ENCODE assay signal across 23 cellular contexts in genomic region chr2:127228102-127228501, GRCh38. TPM values are rescaled to one million over a fixed set of nuclear protein-coding genes. Genes with fewer than 3 reads are reported as not detected.
DNase-seq lines count a peak whose midpoint lies in the region; ATAC-seq and TF ChIP-seq lines count a peak whose summit lies in the region.
"Had no signal": no experiment of that assay in that cellular context is flagged by ENCODE, and none has a peak within 500 bp of the region (broad histone marks: within the 10 kb centered on the region; RNA-seq: fewer than 3 reads in every experiment).

No MANE protein-coding gene starts in this region.

- TF ChIP-seq CTCF in choroid plexus epithelial cell (conservative IDR thresholded peaks at IDR 0.05; ENCODE audit: low read depth, low read length) (no peak), osteocyte (IDR thresholded peaks at IDR 0.05) (no peak)

- no peak for ATAC-seq in activated T-cell treated with anti-CD3 and anti-CD28 coated beads, Interleukin-2, amount 50 U/mL, for 72 hours (replicated peaks in 1 of 2)
- ATAC-seq: CD8-positive, alpha-beta T cell; GM23338 had no signal

- no peaks in the 10 kb centered on the region for H3K9me3 Mint-ChIP-seq in osteocyte (ENCODE audit: unreplicated experiment)
- H3K9me3 Mint-ChIP-seq in activated T-cell treated with anti-CD3 and anti-CD28 coated beads, Interleukin-2, amount 50 U/mL, for 72 hours: peaks cover 0 to 2% of the 10 kb centered on the region in 2 donors
- H3K9me3 Mint-ChIP-seq: GM23338 had no signal

- peaks cover 44% of the 10 kb centered on the region for H3K4me1 Mint-ChIP-seq in osteocyte (ENCODE audit: unreplicated experiment)
- H3K4me1 Mint-ChIP-seq in activated T-cell treated with anti-CD3 and anti-CD28 coated beads, Interleukin-2, amount 50 U/mL, for 72 hours (ENCODE audit: low read depth): peaks cover 21% of the 10 kb centered on the region

- peak; percentile 36 for DNase-seq in Daoy (ENCODE audit: low read depth)
- DNase-seq in NCI-H446 treated with DMSO at 0.1 percent for 48 hours (lab: John Stamatoyannopoulos, UW): peak; percentile 5
- peak; percentile 22 for DNase-seq in choroid plexus epithelial cell (ENCODE audit: low read depth)
- DNase-seq in osteocyte (ENCODE audit: extremely low spot score, unreplicated experiment): no peak
- no peak for DNase-seq in activated T-cell treated with anti-CD3 and anti-CD28 coated beads, Interleukin-2, amount 50 U/mL, for 72 hours
- DNase-seq in midbrain (lab: John Stamatoyannopoulos, UW): no peak
- no peak for DNase-seq in activated effector memory CD4-positive, alpha-beta T cell treated with anti-CD3 and anti-CD28 coated beads, Interleukin-2, amount 50 U/mL, for 16 hours
- DNase-seq: Calu3; CD8-positive, alpha-beta T cell; DMS79 treated with DMSO at 0.1 percent for 48 hours; GDM1; HCEC 1CT; IMR-90; MG63; NCI-H1048; NCI-H1436 treated with DMSO at 0.1 percent for 48 hours; NCI-H2029 treated with DMSO at 0.1 percent for 48 hours; NCI-H2171 treated with DMSO at 0.1 percent for 48 hours; NCI-H774 had no signal

- no peak overlapping the region for H3K4me3 Mint-ChIP-seq in osteocyte (ENCODE audit: unreplicated experiment)
- H3K4me3 Mint-ChIP-seq in activated T-cell treated with anti-CD3 and anti-CD28 coated beads, Interleukin-2, amount 50 U/mL, for 72 hours: no peak overlapping the region
- H3K4me3 Mint-ChIP-seq: CD8-positive, alpha-beta T cell; GM23338 had no signal

- peak overlapping the region; percentile 90 for H3K27ac Mint-ChIP-seq in osteocyte (ENCODE audit: unreplicated experiment)
- no peak overlapping the region for H3K27ac Mint-ChIP-seq in activated T-cell treated with anti-CD3 and anti-CD28 coated beads, Interleukin-2, amount 50 U/mL, for 72 hours
- H3K27ac Mint-ChIP-seq: CD8-positive, alpha-beta T cell; GM23338 had no signal

- no peaks in the 10 kb centered on the region for H3K36me3 Mint-ChIP-seq in osteocyte (ENCODE audit: unreplicated experiment)
- H3K36me3 Mint-ChIP-seq in activated T-cell treated with anti-CD3 and anti-CD28 coated beads, Interleukin-2, amount 50 U/mL, for 72 hours (ENCODE audit: insufficient read depth in 2 of 2): peaks cover 0 to 3% of the 10 kb centered on the region in 2 donors
- H3K36me3 Mint-ChIP-seq: CD8-positive, alpha-beta T cell had no signal

- no peak overlapping the region for H3K4me3 ChIP-seq in choroid plexus epithelial cell (ENCODE audit: low read depth, low read length)
- H3K4me3 ChIP-seq: BLaER1, GM23338, MG63 had no signal

- H3K27me3 Mint-ChIP-seq in osteocyte (ENCODE audit: unreplicated experiment): no peaks in the 10 kb centered on the region
- H3K27me3 Mint-ChIP-seq in activated T-cell treated with anti-CD3 and anti-CD28 coated beads, Interleukin-2, amount 50 U/mL, for 72 hours (ENCODE audit: low read depth): peaks cover 31% of the 10 kb centered on the region

RNA-seq across cellular contexts. Expression of gene CYP27C1, which starts 8.0 kb away (rescaled TPM):
- total RNA-seq in Daoy (2014; rRNA removed; shearing (Covaris generic)): 0.34 and 0.83 TPM in 2 replicates
- total RNA-seq in osteocyte: 21.9 and 24.9 TPM in 2 replicates
- not detected for total RNA-seq in activated T-cell treated with anti-CD3 and anti-CD28 coated beads, Interleukin-2, amount 50 U/mL, for 72 hours
- total RNA-seq: CD8-positive, alpha-beta T cell; IMR-90; NCI-H460; OCI-LY7 had no signal

Comparison
In these comparisons a context has a peak if more than half of its experiments do, and no peak if none do; other contexts are left out.
1. DNase-seq: peak in Daoy (single experiment), NCI-H446 treated with DMSO at 0.1 percent for 48 hours (single experiment) and choroid plexus epithelial cell (single experiment); none in osteocyte (single experiment), activated T-cell treated with anti-CD3 and anti-CD28 coated beads, Interleukin-2, amount 50 U/mL, for 72 hours (0 of 2), midbrain (single experiment) and activated effector memory CD4-positive, alpha-beta T cell treated with anti-CD3 and anti-CD28 coated beads, Interleukin-2, amount 50 U/mL, for 16 hours (single experiment).
2. RNA of gene CYP27C1, which starts 8.0 kb away (total RNA-seq): 21.9 to 24.9 TPM in osteocyte; 0.34 to 0.83 TPM in Daoy and not detected in activated T-cell treated with anti-CD3 and anti-CD28 coated beads, Interleukin-2, amount 50 U/mL, for 72 hours; every median in the first group is over 10 times any median in the second.